1 cellular context compared by ENCODE assay signal in the genomic region with DNA sequence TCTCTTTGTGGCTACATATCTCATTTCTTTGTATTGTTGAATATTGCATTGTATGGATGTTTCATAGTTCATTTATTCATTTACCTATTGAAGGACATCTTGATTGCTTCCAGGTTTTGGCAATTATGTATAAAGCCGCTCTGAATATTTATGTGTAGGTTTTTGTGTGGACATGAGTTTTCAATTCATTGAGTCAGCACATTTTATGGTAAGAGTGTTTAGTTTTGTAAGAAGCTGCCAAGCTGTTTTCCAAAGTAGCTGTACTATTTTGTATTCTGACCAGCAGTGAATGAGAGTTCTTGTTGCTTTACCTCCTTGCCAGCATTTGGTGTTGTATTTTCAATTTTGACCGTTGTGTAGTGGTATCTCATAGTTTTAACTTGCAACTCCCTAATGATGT.
TF ChIP-seq lines count a peak whose summit lies in the region.

No MANE protein-coding gene starts in this region.

TF ChIP-seq in A549, 52 proteins besides CTCF, POLR2A, EP300 and RAD21 (continued from another document):
- peak; percentile 94 for TF ChIP-seq MAFK (IDR thresholded peaks at IDR 0.05; ENCODE audit: partially characterized antibody)
